In the genomic region with DNA sequence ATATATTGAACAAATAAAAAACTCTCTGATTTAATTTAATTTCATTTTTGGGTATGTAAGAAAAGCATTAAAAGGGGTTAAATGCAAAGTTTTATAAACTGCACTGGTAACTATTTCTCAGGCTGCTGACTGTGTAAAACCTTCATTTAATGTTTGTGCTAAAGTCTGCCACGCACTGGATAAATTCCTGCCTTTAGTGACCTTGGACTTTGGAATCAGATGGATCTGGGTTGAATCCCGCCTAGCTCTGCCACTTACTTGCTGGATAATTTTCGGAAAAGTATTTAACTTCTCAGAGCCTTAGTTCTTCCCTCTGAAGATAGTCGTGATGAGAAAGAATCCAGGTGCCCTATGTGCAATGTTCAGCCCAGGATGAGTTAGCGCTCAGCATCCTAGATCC, we compare ENCODE assay signal across 9 cellular contexts.
"Had no signal": no experiment of that assay in that cellular context is flagged by ENCODE, and none has a peak within 500 bp of the region (broad histone marks: within the 10 kb centered on the region; RNA-seq: fewer than 3 reads in every experiment).

No MANE protein-coding gene starts in this region.

- DNase-seq: GM23248, GOT3, H7, HFFc6, KBM-7 had no signal

- H3K27ac Mint-ChIP-seq: HFFc6, IgD-negative memory B cell had no signal

- H3K4me3 Mint-ChIP-seq: HFFc6, IgD-negative memory B cell had no signal

- H3K36me3 Mint-ChIP-seq: IgD-negative memory B cell had no signal

- H3K4me3 ChIP-seq: GM23248, HAP-1 had no signal

- H3K9ac ChIP-seq: GM23248 had no signal

- H3K9me3 Mint-ChIP-seq: HFFc6, IgD-negative memory B cell had no signal

- ATAC-seq: HCT116 had no signal

- H2AFZ ChIP-seq: GM23248 had no signal

- H3K4me1 ChIP-seq: HAP-1 had no signal

- H3K36me3 ChIP-seq: HAP-1 had no signal

- H3K27ac ChIP-seq: GM23248, HL-60 had no signal
